ENCODE assay signal across 8 cellular contexts in genomic region chr12:77064891-77065360, GRCh38.
DNase-seq lines count a peak whose midpoint lies in the region; ATAC-seq and TF ChIP-seq lines count a peak whose summit lies in the region.

No MANE protein-coding gene starts in this region.

- peaks cover 10% of the 10 kb centered on the region for H3K4me1 Mint-ChIP-seq in activated naive CD8-positive, alpha-beta T cell (ENCODE audit: low read depth)

- H3K36me3 ChIP-seq in iPS-20b (ENCODE audit: insufficient read depth, low read depth, low read length): peaks cover 41% of the 10 kb centered on the region

- no peaks in the 10 kb centered on the region for H3K9me3 Mint-ChIP-seq in activated naive CD8-positive, alpha-beta T cell (ENCODE audit: low read depth)

- H3K27me3 Mint-ChIP-seq in activated naive CD8-positive, alpha-beta T cell: peaks cover 38% of the 10 kb centered on the region

- no peak overlapping the region for H3K27ac Mint-ChIP-seq in activated naive CD8-positive, alpha-beta T cell

- peak overlapping the region; percentile 88 for H3K27ac ChIP-seq in iPS-20b (ENCODE audit: low read length)

- no peaks in the 10 kb centered on the region for H3K9me3 ChIP-seq in iPS-20b (ENCODE audit: insufficient read depth, low read depth, low read length)

- peaks cover 10% of the 10 kb centered on the region for H3K4me1 ChIP-seq in iPS-20b (ENCODE audit: insufficient read depth, low read length)

- no peaks in the 10 kb centered on the region for H3K27me3 ChIP-seq in iPS-20b (ENCODE audit: insufficient read depth, low read length)

- DNase-seq in HFF-Myc (ENCODE audit: extremely low read depth, low read depth): no peak
- peak; percentile 47 for DNase-seq in NCI-H2171 (lab: John Stamatoyannopoulos, UW)
- DNase-seq in stimulated activated CD4-positive, alpha-beta T cell treated with anti-CD3 and anti-CD28 coated beads, Interleukin-4, amount 100 ng/mL, for 48 hours (ENCODE audit: low read depth in 2 of 2): peak; percentile 15 to 21
- no peak for DNase-seq in middle frontal gyrus (ENCODE audit: extremely low spot score, low spot score)
- DNase-seq in SKM-1 (lab: John Stamatoyannopoulos, UW; ENCODE audit: unreplicated experiment): no peak

- peak overlapping the region; percentile 85 for H3K4me3 Mint-ChIP-seq in activated naive CD8-positive, alpha-beta T cell

- peak overlapping the region; percentile 93 for H3K9ac ChIP-seq in iPS-20b (ENCODE audit: low read depth, low read length)

- peak overlapping the region; percentile 84 for H3K4me3 ChIP-seq in HFF-Myc (replicated peaks; ENCODE audit: low read depth, low read length)
- H3K4me3 ChIP-seq in iPS-20b (ENCODE audit: low read length): peak overlapping the region; percentile 97

- no peak for TF ChIP-seq CTCF in HFF-Myc (IDR thresholded peaks at IDR 0.05; ENCODE audit: low read depth, low read length, missing control alignments)

- H3K36me3 Mint-ChIP-seq in activated naive CD8-positive, alpha-beta T cell: no peaks in the 10 kb centered on the region

- peak; percentile 8 for ATAC-seq in GM18498 (IDR thresholded peaks at IDR 0.05; ENCODE audit: unreplicated experiment)

Comparison
In these comparisons a context has a peak if more than half of its experiments do, and no peak if none do; other contexts are left out.
1. DNase-seq: peak in NCI-H2171 (single experiment) and stimulated activated CD4-positive, alpha-beta T cell treated with anti-CD3 and anti-CD28 coated beads, Interleukin-4, amount 100 ng/mL, for 48 hours (2 of 2); none in HFF-Myc (single experiment), middle frontal gyrus (single experiment) and SKM-1 (single experiment).